8 cellular contexts compared by ENCODE assay signal in the genomic region with DNA sequence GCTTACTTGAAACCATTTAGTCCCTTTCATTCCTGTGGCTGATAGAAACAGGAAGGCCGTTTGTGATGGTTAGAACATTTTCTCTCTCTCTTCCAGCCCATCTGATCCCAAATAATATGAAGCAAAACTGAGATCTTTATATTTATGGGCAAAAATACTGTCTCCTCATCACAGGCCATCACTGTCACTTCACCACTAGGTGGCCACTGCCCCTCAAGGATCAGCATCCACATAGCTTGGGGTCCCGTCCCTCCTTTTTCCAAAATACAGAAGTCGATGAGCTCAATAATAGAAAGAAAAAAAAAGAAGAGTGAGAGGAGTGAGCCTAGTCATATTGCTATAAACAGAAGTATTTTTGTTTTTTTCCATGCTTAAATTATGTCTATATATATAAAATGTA. TPM values are rescaled to one million over a fixed set of nuclear protein-coding genes. Genes with fewer than 3 reads are reported as not detected.
DNase-seq lines count a peak whose midpoint lies in the region; ATAC-seq, FAIRE-seq and TF ChIP-seq lines count a peak whose summit lies in the region.

No MANE protein-coding gene starts in this region.

- SMC1A ChIA-PET in GM12878 (lab: Charles Lee; ENCODE audit: uncharacterized antibody, unreplicated experiment), result no interaction called here

- BruUV-seq in GM12878 (replicated peaks; lab: Mats Ljungman, UMichigan), result no TSS peak

- no peak overlapping the region for H3K27ac ChIP-seq in Karpas-422 (ENCODE audit: low read length)
- H3K27ac ChIP-seq in GM12878 (ENCODE audit: control insufficient read depth, insufficient read depth), result no peak overlapping the region

- H4K20me1 ChIP-seq in Karpas-422 (ENCODE audit: insufficient read depth, low read depth, low read length) (no peaks in the 10 kb centered on the region), GM12878 (ENCODE audit: control insufficient read depth, insufficient read depth) (no peaks in the 10 kb centered on the region)

- no peaks in the 10 kb centered on the region for H3K27me3 ChIP-seq in Karpas-422 (ENCODE audit: low read length)
- no peaks in the 10 kb centered on the region for H3K27me3 ChIP-seq in GM12878 (replicated peaks in 1 of 2; ENCODE audit: control insufficient read depth in 2 of 2, insufficient read depth in 2 of 2, low read length in 1 of 2)

- H3K36me3 ChIP-seq in Karpas-422 (ENCODE audit: insufficient read depth, low read length) (no peaks in the 10 kb centered on the region), GM12878 (ENCODE audit: control insufficient read depth in 2 of 2, insufficient read depth in 2 of 2, low read length in 1 of 2) (no peaks in the 10 kb centered on the region)

- H3K4me2 ChIP-seq in Karpas-422 (ENCODE audit: low read depth, low read length, poor library complexity, severe bottlenecking) (no peak overlapping the region), GM12878 (ENCODE audit: control insufficient read depth, insufficient read depth) (no peak overlapping the region)

- WGBS in GM12878 (ENCODE audit: insufficient coverage, insufficient replicate concordance, low lambda C conversion rate, missing lambda C conversion rate), result 7% methylated on average over 3 of the region's 3 CpGs

- H3K9me3 ChIP-seq in Karpas-422 (ENCODE audit: low read length) (no peaks in the 10 kb centered on the region), GM12878 (replicated peaks; ENCODE audit: control insufficient read depth, insufficient read depth, low read length) (no peaks in the 10 kb centered on the region)

- H3K9me2 ChIP-seq in Karpas-422 (replicated peaks; ENCODE audit: insufficient read depth, low read length), result no peaks in the 10 kb centered on the region

- intact Hi-C loops in GM12878 (cut with micrococcal nuclease; ENCODE audit: unreplicated experiment), result loop anchor here (1.0 to 2.0 kb wide), 2 partner anchors 59 to 142 kb away; no protein-coding TSS in a partner anchor

- POLR2A ChIA-PET in GM12878 (lab: Charles Lee), result no interaction called here

- H3K4me3 ChIP-seq in GM12865 (ENCODE audit: low read depth, low read length) (no peak overlapping the region), Karpas-422 (ENCODE audit: low read length) (no peak overlapping the region), GM12878 (no peak overlapping the region)

- H2AFZ ChIP-seq in Karpas-422 (ENCODE audit: low read length) (no peak overlapping the region), GM12878 (ENCODE audit: control insufficient read depth, low read depth, low read length) (no peak overlapping the region)

- peak; percentile 68 for TF ChIP-seq CTCF in GM12865 (IDR thresholded peaks at IDR 0.05; ENCODE audit: insufficient read depth, low read depth, low read length, missing control alignments)
- TF ChIP-seq CTCF in GM12878 (IDR thresholded peaks at IDR 0.05 in 2 of 3, conservative IDR thresholded peaks at IDR 0.05 in 1 of 3; ENCODE audit: control insufficient read depth in 2 of 3, extremely low read depth in 1 of 3, insufficient read depth in 1 of 3, low read depth in 3 of 3, low read length in 3 of 3), result peak; percentile 37 to 69 (median 68)

- CTCF ChIA-PET in GM12878 (lab: Yijun Ruan, JAX), result interaction anchor here (0.7 to 0.9 kb wide), 2 partner anchors 9 to 26 kb away, joined by 3 read pairs; no protein-coding TSS in a partner anchor

- ATAC-seq in GM12878 (peak; percentile 56; the same call in 2 of the 3 replicates), HG03159 (IDR thresholded peaks at IDR 0.05; ENCODE audit: unreplicated experiment) (no peak), HG03460 (IDR thresholded peaks at IDR 0.05; ENCODE audit: unreplicated experiment) (no peak)

- no peak for TF ChIP-seq EP300 in GM12878 (IDR thresholded peaks at IDR 0.05; ENCODE audit: borderline replicate concordance in 1 of 2, control insufficient read depth in 1 of 2, low read depth in 2 of 2, low read length in 2 of 2)

- no peak for TF ChIP-seq POLR2A in GM12878 (IDR thresholded peaks at IDR 0.05; ENCODE audit: low read depth, low read length)

- FAIRE-seq in GM12878 (lab: Jason Lieb, UNC), result no peak

- in situ Hi-C loops in GM12878 (cut with MboI), result no loop called here

- H3K4me1 ChIP-seq in Karpas-422 (ENCODE audit: low read length) (no peaks in the 10 kb centered on the region), GM12878 (ENCODE audit: control insufficient read depth, insufficient read depth, low read length) (no peaks in the 10 kb centered on the region)

- peak; percentile 46 for TF ChIP-seq RAD21 in GM12878 (IDR thresholded peaks at IDR 0.05; ENCODE audit: insufficient read depth, low read depth, low read length)

- DNase-seq in GM12865 (ENCODE audit: low read depth) (peak; percentile 25), Karpas-422 (peak; percentile 47), GM12878 (ENCODE audit: low read depth, low spot score) (no peak), midbrain (lab: John Stamatoyannopoulos, UW) (peak; percentile 26), NCI-H226 (no peak)
- DNase-seq in activated naive CD4-positive, alpha-beta T cell treated with anti-CD3 and anti-CD28 coated beads, Interleukin-2, amount 50 U/mL, for 16 hours, result no peak

- RAD21 ChIA-PET in GM12878 (lab: Charles Lee; ENCODE audit: unreplicated experiment), result no interaction called here

- H3K9ac ChIP-seq in Karpas-422 (ENCODE audit: low read length) (no peak overlapping the region), GM12878 (ENCODE audit: control insufficient read depth, insufficient read depth, low read length) (no peak overlapping the region)

- H3K79me2 ChIP-seq in Karpas-422 (ENCODE audit: low read length) (no peaks in the 10 kb centered on the region), GM12878 (ENCODE audit: control insufficient read depth, insufficient read depth, low read length) (no peaks in the 10 kb centered on the region)

TF ChIP-seq in GM12878, 131 proteins besides CTCF, POLR2A, EP300 and RAD21:
- TF ChIP-seq NR2F1 (conservative IDR thresholded peaks at IDR 0.05) (no peak), SMC3 (IDR thresholded peaks at IDR 0.05; ENCODE audit: borderline replicate concordance, low read length) (peak; percentile 56)

RNA-seq across cellular contexts. Expression of gene LAMP5, which starts 46.4 kb away (rescaled TPM):
- total RNA-seq in Karpas-422 (2014; rRNA removed; shearing (Covaris generic); ENCODE audit: low replicate concordance), result not detected in 2 replicates
- not detected in 2 replicates for total RNA-seq in GM12878 (2013; cell fraction: nucleolus; rRNA removed)
- total RNA-seq in GM12878 (2014; rRNA removed) (0.16 and 0.56 TPM in 2 replicates), GM12878 (2014; rRNA removed; fragmentation: Illumina TruSeq; extraction: Trizol) (0.41 and 0.45 TPM in 2 replicates), GM12878 (2021) (0.29 and 0.54 TPM in 2 replicates)
- 6.2 TPM for polyA plus RNA-seq in GM12878 (2011; ENCODE audit: low read depth)
- polyA plus RNA-seq in GM12878 (2011; rRNA removed) (not detected in 2 replicates), GM12878 (2014; fragmentation: Illumina TruSeq; extraction: Trizol) (0.29 and 0.54 TPM in 2 replicates), GM12878 (2014; fragmentation: Nextera tagmentation; extraction: Ambion mirVana) (under 1 TPM; 0.49 to 0.56 TPM), GM12878 (2014; rRNA removed) (0.40 and 0.49 TPM in 2 replicates), GM12878 (2016; fragmentation: Nextera tagmentation; extraction: Ambion mirVana) (under 1 TPM; 0.10 to 0.17 TPM)
- polyA plus RNA-seq in GM12878 (2011; cell fraction: cytosol; rRNA removed), result not detected in 2 replicates
- polyA plus RNA-seq in GM12878 (2011; cell fraction: nucleus; rRNA removed), result 0.06 TPM in 1 of 2 replicates, not detected in the other
- polyA plus RNA-seq in GM12878 (2012), result 6.3 and 9.8 TPM in 2 replicates
- not detected in 2 replicates for polyA minus RNA-seq in GM12878 (2011; rRNA and poly(A)+ RNA removed)
- polyA minus RNA-seq in GM12878 (2011; cell fraction: cytosol; rRNA and poly(A)+ RNA removed), result not detected in 2 replicates
- not detected in 2 replicates for polyA minus RNA-seq in GM12878 (2011; cell fraction: nucleus; rRNA and poly(A)+ RNA removed)

Comparison
In these comparisons a context has a peak if more than half of its experiments do, and no peak if none do; other contexts are left out.
1. DNase-seq: peak in GM12865 (single experiment), Karpas-422 (single experiment) and midbrain (single experiment); none in GM12878 (single experiment), NCI-H226 (single experiment) and activated naive CD4-positive, alpha-beta T cell treated with anti-CD3 and anti-CD28 coated beads, Interleukin-2, amount 50 U/mL, for 16 hours (single experiment).